Comparison of ENCODE assay signal across 9 cellular contexts in genomic region chr14:75236897-75237296, GRCh38. TPM values are rescaled to one million over a fixed set of nuclear protein-coding genes. Genes with fewer than 3 reads are reported as not detected.
DNase-seq lines count a peak whose midpoint lies in the region; ATAC-seq and TF ChIP-seq lines count a peak whose summit lies in the region.
"Had no signal": no experiment of that assay in that cellular context is flagged by ENCODE, and none has a peak within 500 bp of the region (broad histone marks: within the 10 kb centered on the region; RNA-seq: fewer than 3 reads in every experiment).

No MANE protein-coding gene starts in this region.

- H3K27me3 ChIP-seq in SK-N-SH (ENCODE audit: insufficient read depth), result no peaks in the 10 kb centered on the region
- H3K27me3 ChIP-seq in left ventricle myocardium inferior (ENCODE audit: low read depth), result no peaks in the 10 kb centered on the region
- no peaks in the 10 kb centered on the region for H3K27me3 ChIP-seq in osteoblast (ENCODE audit: insufficient read depth, low read length)
- no peaks in the 10 kb centered on the region for H3K27me3 ChIP-seq in vagina
- no peaks in the 10 kb centered on the region for H3K27me3 ChIP-seq in left lung

- intact Hi-C loops in left ventricle myocardium inferior (cut with micrococcal nuclease) (no loop called here), vagina (cut with DNase I) (no loop called here), left lung (cut with DNase I) (loop anchor here in 1 of 2 donors (10.0 kb wide), 1 partner anchor 52 kb away; no protein-coding TSS in a partner anchor)

- TF ChIP-seq POLR2A in vagina (IDR thresholded peaks at IDR 0.05), result no peak

- H4K20me1 ChIP-seq in SK-N-SH (ENCODE audit: insufficient read depth) (no peaks in the 10 kb centered on the region), osteoblast (ENCODE audit: insufficient read depth, low read length) (no peaks in the 10 kb centered on the region)

- H3K9me2 ChIP-seq in SK-N-SH, result no peaks in the 10 kb centered on the region

- no peak for TF ChIP-seq RAD21 in SK-N-SH (IDR thresholded peaks at IDR 0.05; ENCODE audit: low read length)

- TF ChIP-seq CTCF in SK-N-SH (IDR thresholded peaks at IDR 0.05) (no peak), left ventricle myocardium inferior (IDR thresholded peaks at IDR 0.05; ENCODE audit: borderline replicate concordance) (no peak), osteoblast (IDR thresholded peaks at IDR 0.05; ENCODE audit: extremely low read depth, low read depth, low read length) (no peak), vagina (IDR thresholded peaks at IDR 0.05) (no peak), left lung (IDR thresholded peaks at IDR 0.05) (no peak)

- POLR2A ChIA-PET in SK-N-SH (lab: Yijun Ruan, JAX), result no interaction called here

- H3K79me2 ChIP-seq in SK-N-SH (ENCODE audit: insufficient read depth) (no peaks in the 10 kb centered on the region), osteoblast (ENCODE audit: insufficient read depth, low read length) (no peaks in the 10 kb centered on the region)

- H3F3A ChIP-seq in SK-N-SH (replicated peaks; ENCODE audit: insufficient read depth), result peaks cover 3% of the 10 kb centered on the region

- TF ChIP-seq EP300 in SK-N-SH (IDR thresholded peaks at IDR 0.05; ENCODE audit: borderline replicate concordance in 1 of 2, low read depth in 1 of 2, low read length in 1 of 2), result no peak

- DNase-seq in SK-N-SH, result no peak
- no peak for DNase-seq in left ventricle myocardium inferior
- no peak for DNase-seq in osteoblast (ENCODE audit: insufficient read length, low spot score, missing footprints)
- DNase-seq in vagina (ENCODE audit: extremely low spot score in 2 of 2), result no peak
- no peak for DNase-seq in left lung
- no peak for DNase-seq in NCI-H2171 treated with DMSO at 0.1 percent for 48 hours (lab: John Stamatoyannopoulos, UW)
- no peak for DNase-seq in dermis blood vessel endothelial cell
- DNase-seq: activated CD4-positive, CD25-positive, alpha-beta regulatory T cell treated with anti-CD3 and anti-CD28 coated beads, Interleukin-2, amount 50 U/mL, for 72 hours had no signal

- H3K9me3 ChIP-seq in SK-N-SH (no peaks in the 10 kb centered on the region), left ventricle myocardium inferior (replicated peaks) (no peaks in the 10 kb centered on the region), osteoblast (ENCODE audit: low read depth, low read length) (no peaks in the 10 kb centered on the region), vagina (no peaks in the 10 kb centered on the region), left lung (no peaks in the 10 kb centered on the region)

- H3K27ac ChIP-seq in SK-N-SH (ENCODE audit: low read depth in 2 of 2, low read length in 1 of 2) (no peak overlapping the region; a peak in 1 of 4 replicates), left ventricle myocardium inferior (replicated peaks) (peak overlapping the region; percentile 90), osteoblast (ENCODE audit: low read depth, low read length) (no peak overlapping the region), vagina (peak overlapping the region; percentile 33), left lung (peak overlapping the region in 1 of 2 donors; percentile 13)

- H3K36me3 ChIP-seq in SK-N-SH (replicated peaks in 1 of 2; ENCODE audit: control insufficient read depth in 1 of 2, insufficient read depth in 2 of 2, low read length in 1 of 2) (no peaks in the 10 kb centered on the region), left ventricle myocardium inferior (no peaks in the 10 kb centered on the region), osteoblast (ENCODE audit: insufficient read depth, low read length) (no peaks in the 10 kb centered on the region), vagina (no peaks in the 10 kb centered on the region), left lung (no peaks in the 10 kb centered on the region)

- no peak overlapping the region for H3K4me3 ChIP-seq in SK-N-SH (ENCODE audit: low read depth in 2 of 2, low read length in 1 of 2)
- H3K4me3 ChIP-seq in left ventricle myocardium inferior, result no peak overlapping the region
- H3K4me3 ChIP-seq in osteoblast (ENCODE audit: insufficient read depth, low read length), result no peak overlapping the region
- H3K4me3 ChIP-seq in vagina, result no peak overlapping the region
- no peak overlapping the region for H3K4me3 ChIP-seq in left lung

- H2AFZ ChIP-seq in SK-N-SH (ENCODE audit: low read depth), result peak overlapping the region; percentile 32
- peak overlapping the region; percentile 87 for H2AFZ ChIP-seq in osteoblast (ENCODE audit: low read length)

- CTCF ChIA-PET in SK-N-SH (lab: Yijun Ruan, JAX), result no interaction called here

- H3K4me1 ChIP-seq in SK-N-SH (ENCODE audit: control insufficient read depth in 1 of 2, insufficient read depth in 2 of 2, low read depth in 1 of 2, low read length in 1 of 2) (peaks cover 9 to 13% of the 10 kb centered on the region in 2 experiments; a peak in 2 of 4 replicates), left ventricle myocardium inferior (peaks cover 33% of the 10 kb centered on the region), osteoblast (ENCODE audit: insufficient read depth, low read length) (peaks cover 7% of the 10 kb centered on the region), vagina (peaks cover 20% of the 10 kb centered on the region), left lung (peaks cover 5 to 27% of the 10 kb centered on the region in 2 donors)

- no peak overlapping the region for H3K4me2 ChIP-seq in SK-N-SH
- H3K4me2 ChIP-seq in osteoblast (ENCODE audit: insufficient read depth, low read length), result no peak overlapping the region

- 89% methylated on average over 8 of the region's 8 CpGs for WGBS in SK-N-SH (ENCODE audit: low lambda C conversion rate)

- ATAC-seq in SK-N-SH treated with all-trans-retinoic acid at 6 μM for 48 hours, result no peak
- no peak for ATAC-seq in left lung

- H3K9ac ChIP-seq in SK-N-SH, result no peak overlapping the region

TF ChIP-seq in SK-N-SH, 30 proteins besides CTCF, POLR2A, EP300 and RAD21:
- no peak for TF ChIP-seq ZBTB33 (IDR thresholded peaks at IDR 0.05; ENCODE audit: borderline replicate concordance, low read depth)
- TF ChIP-seq SIN3A (IDR thresholded peaks at IDR 0.05; ENCODE audit: borderline replicate concordance, low read depth, low read length), result no peak
- TF ChIP-seq MEF2A (IDR thresholded peaks at IDR 0.05; ENCODE audit: borderline replicate concordance, low read depth), result no peak
- no peak for TF ChIP-seq GATA2 (CRISPR knock-in tag; IDR thresholded peaks at IDR 0.05)
- TF ChIP-seq RCOR1 (IDR thresholded peaks at IDR 0.05; ENCODE audit: low read length), result no peak
- no peak for TF ChIP-seq NFIC (IDR thresholded peaks at IDR 0.05; ENCODE audit: borderline replicate concordance)

TF ChIP-seq in SK-N-SH treated with all-trans-retinoic acid at 6 μM for 48 hours, 23 proteins besides CTCF, POLR2A, EP300 and RAD21:
- no peak for TF ChIP-seq TOX (CRISPR knock-in tag; IDR thresholded peaks at IDR 0.05; ENCODE audit: borderline replicate concordance)
- no peak for TF ChIP-seq CSRNP3 (CRISPR knock-in tag; IDR thresholded peaks at IDR 0.05)

RNA-seq across cellular contexts. Expression of gene FOS, which starts 41.7 kb away (rescaled TPM):
- polyA plus RNA-seq in SK-N-SH (2012; rRNA removed), result 285 and 309 TPM in 2 replicates
- 143 and 157 TPM in 2 replicates for polyA plus RNA-seq in SK-N-SH (2012; cell fraction: cytosol; rRNA removed)
- polyA plus RNA-seq in SK-N-SH (2012; cell fraction: nucleus; rRNA removed), result 1,026 and 1,160 TPM in 2 replicates
- total RNA-seq in left ventricle myocardium inferior (9.7 TPM), osteoblast (42.3 and 63.6 TPM in 2 replicates), vagina (884 TPM), left lung (100 to 1,000 TPM in 1 of 2 donors, 10 to 100 TPM in 1; 92.2 to 264 TPM), dermis blood vessel endothelial cell (8.2 and 127 TPM in 2 replicates)

Comparison
In these comparisons a context has a peak if more than half of its experiments do, and no peak if none do; other contexts are left out.
1. H3K27ac ChIP-seq: peak in left ventricle myocardium inferior (single experiment) and vagina (single experiment); none in SK-N-SH (0 of 2) and osteoblast (single experiment).